ENCODE assay signal across 31 cellular contexts in the genomic region with DNA sequence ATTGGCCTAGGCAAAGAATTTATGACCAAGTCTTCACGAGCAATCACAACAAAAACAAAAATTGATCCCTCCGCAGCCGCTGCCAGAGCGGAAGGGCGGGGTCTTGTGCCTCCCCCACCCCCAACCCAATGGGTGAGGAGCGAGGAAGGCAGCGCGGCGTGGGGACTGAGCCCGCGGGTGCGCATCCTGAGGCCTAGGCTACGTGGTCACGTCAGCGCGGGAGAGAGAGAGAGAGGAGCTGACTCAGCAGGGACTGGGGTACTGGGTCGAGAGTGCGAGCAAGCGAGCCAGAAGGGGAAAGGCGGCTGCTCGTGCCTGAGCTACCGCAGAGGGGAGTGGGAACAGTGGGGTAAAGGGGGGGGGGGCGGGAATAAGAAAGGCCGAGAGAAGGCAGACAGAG.
"Had no signal": no experiment of that assay in that cellular context is flagged by ENCODE, and none has a peak within 500 bp of the region (broad histone marks: within the 10 kb centered on the region; RNA-seq: fewer than 3 reads in every experiment).

No MANE protein-coding gene starts in this region.

- H3K27ac ChIP-seq: adrenal gland, ascending aorta, heart left ventricle, left lung, lower lobe of right lung, neural progenitor cell, right atrium auricular region, suprapubic skin, tibial nerve, WERI-Rb-1 had no signal

- H3K9ac ChIP-seq: neural progenitor cell had no signal

- H3K4me3 ChIP-seq: adrenal gland, ascending aorta, heart left ventricle, left lung, lower lobe of right lung, neural progenitor cell, right atrium auricular region, smooth muscle cell, suprapubic skin, tibial nerve had no signal

- ATAC-seq: heart left ventricle; left lung; lower lobe of right lung; natural killer cell; stimulated activated naive B cell treated with anti-CD40 and anti-IgM and Interleukin-4, amounts not matched to agents 10 μg/mL and 1 μg/mL and 100 μg/mL, for 72 hours; T-cell had no signal

- H3K4me1 ChIP-seq: adrenal gland, ascending aorta, heart left ventricle, left lung, lower lobe of right lung, neural progenitor cell, right atrium auricular region, suprapubic skin, tibial nerve had no signal

- H3K9me3 Mint-ChIP-seq: activated CD4-positive, alpha-beta T cell treated with anti-CD3 and anti-CD28 coated beads, Interleukin-2, amount 10 ng/mL, durations not matched to agents 24 days and 14 days; activated naive CD4-positive, alpha-beta T cell treated with anti-CD3 and anti-CD28 coated beads for 36 hours; activated T-helper 1 cell treated with anti-CD3 and anti-CD28 coated beads, Interleukin-12 subunit alpha, Interleukin-12 subunit beta, Interleukin-2, Interleukin-4 antibody, amounts not matched to agents 30 ng/mL and 10 ng/mL and 1 ng/mL, durations not matched to agents 14 hours and 24 hours and 36 hours; neural progenitor cell had no signal

- FAIRE-seq: endothelial cell of umbilical vein had no signal

- H3K27ac Mint-ChIP-seq: activated CD4-positive, alpha-beta memory T cell treated with anti-CD3 and anti-CD28 coated beads for 36 hours; activated CD4-positive, alpha-beta T cell treated with anti-CD3 and anti-CD28 coated beads, Interleukin-2, amount 10 ng/mL, durations not matched to agents 24 days and 14 days; activated naive CD4-positive, alpha-beta T cell treated with anti-CD3 and anti-CD28 coated beads for 36 hours; activated naive CD8-positive, alpha-beta T cell treated with anti-CD3 and anti-CD28 coated beads for 36 hours; activated T-helper 1 cell treated with anti-CD3 and anti-CD28 coated beads, Interleukin-12 subunit alpha, Interleukin-12 subunit beta, Interleukin-2, Interleukin-4 antibody, amounts not matched to agents 30 ng/mL and 10 ng/mL and 1 ng/mL, durations not matched to agents 14 hours and 24 hours and 36 hours; brain; natural killer cell; neural progenitor cell; stimulated activated naive B cell treated with anti-CD40 and anti-IgM and Interleukin-4, amounts not matched to agents 10 μg/mL and 1 μg/mL and 100 μg/mL, for 72 hours; T-cell had no signal

- H3K4me1 Mint-ChIP-seq: activated CD4-positive, alpha-beta T cell treated with anti-CD3 and anti-CD28 coated beads, Interleukin-2, amount 10 ng/mL, durations not matched to agents 24 days and 14 days; activated naive CD8-positive, alpha-beta T cell treated with anti-CD3 and anti-CD28 coated beads for 36 hours; brain; natural killer cell; neural progenitor cell; stimulated activated naive B cell treated with anti-CD40 and anti-IgM and Interleukin-4, amounts not matched to agents 10 μg/mL and 1 μg/mL and 100 μg/mL, for 72 hours; T-cell had no signal

- H3K36me3 ChIP-seq: adrenal gland, ascending aorta, heart left ventricle, left lung, lower lobe of right lung, neural progenitor cell, right atrium auricular region, suprapubic skin, tibial nerve, WERI-Rb-1 had no signal

- H3K9me3 ChIP-seq: adrenal gland, ascending aorta, left lung, lower lobe of right lung, suprapubic skin had no signal

- H3K4me2 ChIP-seq: neural progenitor cell, smooth muscle cell had no signal

- DNase-seq: activated CD4-positive, alpha-beta memory T cell treated with anti-CD3 and anti-CD28 coated beads for 36 hours; activated CD4-positive, alpha-beta T cell treated with anti-CD3 and anti-CD28 coated beads, Interleukin-2, amount 10 ng/mL, durations not matched to agents 24 days and 14 days; activated CD4-positive, CD25-positive, alpha-beta regulatory T cell treated with anti-CD3 and anti-CD28 coated beads, Interleukin-2, amount 50 U/mL, for 72 hours; activated CD8-positive, alpha-beta memory T cell treated with anti-CD3 and anti-CD28 coated beads, Interleukin-2, amount 50 U/mL, for 4 hours; activated effector memory CD4-positive, alpha-beta T cell treated with anti-CD3 and anti-CD28 coated beads, Interleukin-2, amount 50 U/mL, for 16 hours; activated naive CD4-positive, alpha-beta T cell treated with anti-CD3 and anti-CD28 coated beads for 36 hours; activated naive CD8-positive, alpha-beta T cell treated with anti-CD3 and anti-CD28 coated beads for 36 hours; activated T-cell treated with anti-CD3 and anti-CD28 coated beads, Interleukin-2, amount 50 U/mL, for 1 hour; adrenal gland; heart left ventricle; hypothalamus; kidney glomerular epithelial cell; lower lobe of right lung; mesendoderm; natural killer cell; stimulated activated CD4-positive, alpha-beta T cell treated with anti-CD3 and anti-CD28 coated beads, Interleukin-1b, Interleukin-23, amount 100 ng/mL, for 48 hours; stimulated activated CD4-positive, alpha-beta T cell treated with anti-CD3 and anti-CD28 coated beads, Interleukin-4, amount 100 ng/mL, for 4 hours; stimulated activated CD8-positive, alpha-beta memory T cell treated with anti-CD3 and anti-CD28 coated beads, Interleukin-4, amount 100 ng/mL, for 48 hours; stimulated activated naive B cell treated with anti-CD40 and anti-IgM and Interleukin-4, amounts not matched to agents 10 μg/mL and 1 μg/mL and 100 μg/mL, for 72 hours; T-cell; WERI-Rb-1 had no signal

- H3K4me3 Mint-ChIP-seq: activated CD4-positive, alpha-beta memory T cell treated with anti-CD3 and anti-CD28 coated beads for 36 hours; activated CD4-positive, alpha-beta T cell treated with anti-CD3 and anti-CD28 coated beads, Interleukin-2, amount 10 ng/mL, durations not matched to agents 24 days and 14 days; activated naive CD4-positive, alpha-beta T cell treated with anti-CD3 and anti-CD28 coated beads for 36 hours; activated naive CD8-positive, alpha-beta T cell treated with anti-CD3 and anti-CD28 coated beads for 36 hours; activated T-helper 1 cell treated with anti-CD3 and anti-CD28 coated beads, Interleukin-12 subunit alpha, Interleukin-12 subunit beta, Interleukin-2, Interleukin-4 antibody, amounts not matched to agents 30 ng/mL and 10 ng/mL and 1 ng/mL, durations not matched to agents 14 hours and 24 hours and 36 hours; brain; natural killer cell; neural progenitor cell; stimulated activated naive B cell treated with anti-CD40 and anti-IgM and Interleukin-4, amounts not matched to agents 10 μg/mL and 1 μg/mL and 100 μg/mL, for 72 hours; T-cell had no signal

- H3K27me3 ChIP-seq: adrenal gland, ascending aorta, heart left ventricle, left lung, neural progenitor cell, right atrium auricular region, suprapubic skin, tibial nerve had no signal

- H3K36me3 Mint-ChIP-seq: activated CD4-positive, alpha-beta memory T cell treated with anti-CD3 and anti-CD28 coated beads for 36 hours; brain; natural killer cell; neural progenitor cell; T-cell had no signal

- H2AFZ ChIP-seq: neural progenitor cell had no signal
